In the genomic region with DNA sequence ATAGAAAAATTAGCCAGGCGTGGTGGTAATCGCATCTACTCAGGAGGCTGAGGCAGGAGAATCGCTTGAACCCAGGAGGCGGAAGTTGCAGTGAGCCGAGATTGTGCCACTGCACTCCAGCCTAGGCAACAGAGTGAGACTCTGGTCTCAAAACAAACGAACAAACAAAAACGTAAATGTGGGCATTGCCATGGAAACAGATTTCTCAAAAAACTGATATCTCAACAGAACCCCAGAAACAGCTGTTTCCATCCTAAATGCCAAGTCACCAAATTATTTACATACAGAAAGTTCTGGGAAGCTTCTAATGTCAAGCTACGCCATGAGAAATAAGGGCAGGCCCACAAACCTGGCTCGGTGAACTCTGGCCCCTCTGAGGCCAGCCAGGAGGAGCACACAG, we compare ENCODE assay signal across 21 cellular contexts.
"Had no signal": no experiment of that assay in that cellular context is flagged by ENCODE, and none has a peak within 500 bp of the region (broad histone marks: within the 10 kb centered on the region; RNA-seq: fewer than 3 reads in every experiment).

No MANE protein-coding gene starts in this region.

- H3K27me3 ChIP-seq: hepatocyte, neural progenitor cell, neutrophil, ovary, right atrium auricular region, suprapubic skin, uterus had no signal

- H3K4me2 ChIP-seq: hepatocyte, neural progenitor cell had no signal

- H2AFZ ChIP-seq: hepatocyte, neural progenitor cell had no signal

- H3K4me1 ChIP-seq: left ventricle myocardium inferior, uterus had no signal

- H3K4me3 ChIP-seq: hepatocyte, left ventricle myocardium inferior, lung, neural progenitor cell, ovary, right atrium auricular region, skin epidermis, suprapubic skin, thoracic aorta, tibial artery, uterus had no signal

- H3K9ac ChIP-seq: neural progenitor cell had no signal

- DNase-seq: islet precursor cell; left ventricle myocardium inferior; mesendoderm; naive B cell; natural killer cell; nephron progenitor cell; ovary; stimulated activated CD4-positive, alpha-beta T cell treated with anti-CD3 and anti-CD28 coated beads, Interleukin-4, amount 100 ng/mL, for 24 hours; stimulated activated naive CD4-positive, alpha-beta T cell; tibial artery; uterus had no signal

- ATAC-seq: natural killer cell; sciatic nerve; stimulated activated effector memory CD8-positive, alpha-beta T cell treated with anti-CD3 and anti-CD28 coated beads, Interleukin-12 subunit alpha, Interleukin-12 subunit beta, amount 100 ng/mL, for 72 hours had no signal

- H3K36me3 ChIP-seq: left ventricle myocardium inferior, neural progenitor cell, neutrophil, ovary, right atrium auricular region, suprapubic skin, thoracic aorta, tibial artery, uterus had no signal

- H3K9me3 ChIP-seq: left ventricle myocardium inferior, neutrophil, ovary, right atrium auricular region, suprapubic skin, thoracic aorta, tibial artery, uterus had no signal

- H3K27ac ChIP-seq: hepatocyte, left ventricle myocardium inferior, neural progenitor cell, neutrophil, ovary, right atrium auricular region, skin epidermis, suprapubic skin, thoracic aorta, tibial artery, uterus had no signal

- H3K79me2 ChIP-seq: hepatocyte had no signal
